9 cellular contexts compared by ENCODE assay signal in the genomic region with DNA sequence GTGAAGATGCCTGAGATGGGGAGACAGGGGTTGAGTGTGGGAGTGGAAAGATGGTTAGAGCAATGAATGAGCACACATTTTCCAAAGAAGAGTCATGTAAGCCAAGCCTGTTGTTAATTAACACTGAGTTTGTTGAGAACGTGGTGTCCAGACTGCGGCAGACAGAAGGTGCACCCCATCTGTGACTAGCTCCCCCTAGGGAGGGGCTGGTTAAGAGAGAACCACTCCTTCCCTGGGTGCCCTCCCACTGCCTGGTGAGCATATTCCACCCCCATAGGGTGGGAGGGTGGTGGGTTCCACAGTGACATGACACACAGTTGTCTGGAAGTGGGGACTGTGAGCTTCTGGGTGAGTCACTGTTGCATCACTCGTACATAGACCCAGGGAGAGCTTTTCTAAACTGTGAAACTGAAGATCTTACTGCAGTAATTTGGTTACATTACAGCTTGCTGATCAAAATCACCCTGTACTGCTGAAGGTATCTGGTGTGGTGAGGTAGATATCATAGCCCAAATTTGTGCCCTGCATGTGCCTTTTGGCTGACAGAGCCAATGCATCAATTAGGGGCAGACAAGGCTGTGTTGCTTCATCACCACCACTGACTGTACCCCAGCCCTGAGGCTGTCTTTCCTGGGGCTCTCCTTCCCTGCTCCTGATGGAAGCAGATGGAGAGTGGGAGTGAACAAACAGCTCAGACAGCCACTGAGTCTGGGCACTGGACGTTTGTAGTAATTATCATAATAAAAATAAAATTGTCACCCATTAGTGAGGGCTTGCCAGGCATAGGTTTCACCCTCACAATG.
DNase-seq lines count a peak whose midpoint lies in the region; ATAC-seq and TF ChIP-seq lines count a peak whose summit lies in the region.
"Had no signal": no experiment of that assay in that cellular context is flagged by ENCODE, and none has a peak within 500 bp of the region (broad histone marks: within the 10 kb centered on the region; RNA-seq: fewer than 3 reads in every experiment).

No MANE protein-coding gene starts in this region.

- H3K4me3 ChIP-seq in cardiac fibroblast (replicated peaks in 1 of 2; ENCODE audit: low read depth in 2 of 2, low read length in 2 of 2) = no peak overlapping the region
- H3K4me3 ChIP-seq in skeletal muscle cell (ENCODE audit: low read depth, low read length) = no peak overlapping the region
- H3K4me3 ChIP-seq: gastrocnemius medialis had no signal

- ATAC-seq in left lobe of liver = no peak

- no peak for TF ChIP-seq CTCF in cardiac fibroblast (IDR thresholded peaks at IDR 0.05; ENCODE audit: low read depth, low read length)

- DNase-seq in AG20443 (ENCODE audit: low spot score) (peak; percentile 80), NCI-H1694 treated with DMSO at 0.1 percent for 48 hours (lab: John Stamatoyannopoulos, UW) (peak; percentile 7), cardiac fibroblast (ENCODE audit: low read depth in 2 of 2) (peak; percentile 24 to 91), skeletal muscle cell (ENCODE audit: low read depth) (peak; percentile 93), left lobe of liver (ENCODE audit: low spot score) (no peak), DMS79 (lab: John Stamatoyannopoulos, UW) (no peak), NCI-H2227 treated with DMSO at 0.1 percent for 48 hours (lab: John Stamatoyannopoulos, UW) (no peak), SHP77 treated with DMSO at 0.1 percent for 48 hours (lab: John Stamatoyannopoulos, UW) (no peak)
- DNase-seq: gastrocnemius medialis had no signal

Comparison
In these comparisons a context has a peak if more than half of its experiments do, and no peak if none do; other contexts are left out.
1. DNase-seq: peak in AG20443 (single experiment), NCI-H1694 treated with DMSO at 0.1 percent for 48 hours (single experiment), cardiac fibroblast (2 of 2) and skeletal muscle cell (single experiment); none in left lobe of liver (single experiment), DMS79 (single experiment), NCI-H2227 treated with DMSO at 0.1 percent for 48 hours (single experiment) and SHP77 treated with DMSO at 0.1 percent for 48 hours (single experiment).